In genomic region chr19:903266-903797, GRCh38 we compare ENCODE assay signal across 26 cellular contexts. TPM values are rescaled to one million over a fixed set of nuclear protein-coding genes. Genes with fewer than 3 reads are reported as not detected.
DNase-seq lines count a peak whose midpoint lies in the region; ATAC-seq, FAIRE-seq and TF ChIP-seq lines count a peak whose summit lies in the region.
"Had no signal": no experiment of that assay in that cellular context is flagged by ENCODE, and none has a peak within 500 bp of the region (broad histone marks: within the 10 kb centered on the region; RNA-seq: fewer than 3 reads in every experiment).

No MANE protein-coding gene starts in this region.

- CTCF ChIA-PET in HEK293 (lab: Yijun Ruan, JAX) (interaction anchor here (0.6 to 0.9 kb wide), 3 partner anchors 46 to 102 kb away, joined by 3 to 7 read pairs (median 3); no protein-coding TSS in a partner anchor), K562 (lab: Yijun Ruan, JAX; ENCODE audit: low intra/inter-chr PET ratio) (no interaction called here)

- TF ChIP-seq RAD21 in K562 (CRISPR knock-in tag; conservative IDR thresholded peaks at IDR 0.05 in 1 of 2, IDR thresholded peaks at IDR 0.05 in 1 of 2) (no peak), neural cell (conservative IDR thresholded peaks at IDR 0.05) (no peak)

- in situ Hi-C loops in K562 (cut with MboI): no loop called here

- H3K79me2 ChIP-seq in K562 (ENCODE audit: control insufficient read depth, insufficient read depth, low read length) (peaks cover 80% of the 10 kb centered on the region), neural cell (replicated peaks; ENCODE audit: insufficient read depth, low read length) (peaks cover 4% of the 10 kb centered on the region)

- no peak overlapping the region for H3K4me3 ChIP-seq in HEK293 (ENCODE audit: low read depth, low read length)
- no peak overlapping the region for H3K4me3 ChIP-seq in K562
- H3K4me3 ChIP-seq in neural cell (ENCODE audit: low read length): no peak overlapping the region
- H3K4me3 ChIP-seq: GM12878, left ventricle myocardium inferior, mucosa of descending colon, skin epidermis, testis had no signal

- H3F3A ChIP-seq in neural cell (ENCODE audit: insufficient read depth, low read length, poor library complexity, severe bottlenecking): no peaks in the 10 kb centered on the region

- no peak for TF ChIP-seq EP300 in K562 (IDR thresholded peaks at IDR 0.05; ENCODE audit: low read length)
- TF ChIP-seq EP300 in neural cell (conservative IDR thresholded peaks at IDR 0.05; ENCODE audit: poor library complexity, severe bottlenecking): no peak

- ATAC-seq in K562: no peak
- ATAC-seq in left cardiac atrium: no peak
- ATAC-seq: activated naive CD8-positive, alpha-beta T cell treated with anti-CD3 and anti-CD28 coated beads, Interleukin-2, amount 50 U/mL, for 24 hours; activated T-helper 17 cell treated with anti-CD3 and anti-CD28 coated beads, Interleukin-2, amount 50 U/mL, for 72 hours; GM12878; mucosa of descending colon had no signal

- H3K9me3 ChIP-seq in HEK293 (ENCODE audit: control insufficient read depth, insufficient read depth, low read depth, low read length) (no peaks in the 10 kb centered on the region), K562 (replicated peaks; ENCODE audit: control insufficient read depth, insufficient read depth, low read depth, low read length) (no peaks in the 10 kb centered on the region), neural cell (ENCODE audit: low read length) (no peaks in the 10 kb centered on the region)
- H3K9me3 ChIP-seq: left ventricle myocardium inferior, mucosa of descending colon, testis had no signal

- H3K9me1 ChIP-seq in K562 (ENCODE audit: control insufficient read depth, insufficient read depth, low read length): peaks cover 5% of the 10 kb centered on the region

- no TSS peak for BruUV-seq in K562 (replicated peaks; lab: Mats Ljungman, UMichigan)

- H3K9me2 ChIP-seq in neural cell (ENCODE audit: insufficient read depth, low read length): no peaks in the 10 kb centered on the region

- H3K36me3 ChIP-seq in HEK293 (ENCODE audit: control insufficient read depth in 2 of 2, insufficient read depth in 1 of 2, low read length in 2 of 2): peaks cover 0 to 10% of the 10 kb centered on the region in 2 experiments; a peak in 1 of 3 replicates
- H3K36me3 ChIP-seq in K562 (ENCODE audit: control insufficient read depth, insufficient read depth, low read length): peaks cover 65% of the 10 kb centered on the region; the same call in 2 of the 3 replicates
- no peaks in the 10 kb centered on the region for H3K36me3 ChIP-seq in neural cell (ENCODE audit: insufficient read depth, low read length)

- FAIRE-seq in K562 (lab: Jason Lieb, UNC): no peak
- FAIRE-seq: endometrium, GM12878 had no signal

- H2AFZ ChIP-seq in K562 (ENCODE audit: low read depth, low read length) (no peak overlapping the region), neural cell (ENCODE audit: low read depth, low read length) (no peak overlapping the region)

- 34% methylated on average over 27 of the region's 32 CpGs for WGBS in K562 (ENCODE audit: insufficient coverage, low coverage, missing lambda C conversion rate)

- DNase-seq in NCI-H524 (lab: John Stamatoyannopoulos, UW): peak; percentile 78 to 90
- peak in 1 of 4 experiments; percentile 67 for DNase-seq in K562 (ENCODE audit: extremely low read depth in 1 of 4, low spot score in 3 of 4)
- DNase-seq in stimulated activated naive CD4-positive, alpha-beta T cell (lab: John Stamatoyannopoulos, UW): no peak
- no peak for DNase-seq in SKM-1 treated with dmso at 0.1 percent for 144 hours (lab: John Stamatoyannopoulos, UW; ENCODE audit: unreplicated experiment)
- DNase-seq in left cardiac atrium: no peak
- no peak for DNase-seq in RPMI8226
- DNase-seq: activated CD4-positive, CD25-positive, alpha-beta regulatory T cell treated with anti-CD3 and anti-CD28 coated beads, Interleukin-2, amount 50 U/mL, for 72 hours; activated naive CD8-positive, alpha-beta T cell treated with anti-CD3 and anti-CD28 coated beads, Interleukin-2, amount 50 U/mL, for 24 hours; Calu3; cerebellar nuclear complex; foreskin melanocyte; GDM1; left ventricle myocardium inferior; mucosa of descending colon; SHP77 treated with DMSO at 0.1 percent for 48 hours; stimulated activated CD4-positive, alpha-beta T cell treated with anti-CD3 and anti-CD28 coated beads, Interleukin-4, amount 100 ng/mL, for 4 hours; stimulated activated CD8-positive, alpha-beta memory T cell treated with anti-CD3 and anti-CD28 coated beads, Interleukin-4, amount 100 ng/mL, for 48 hours; T-helper 9 cell; testis had no signal

- intact Hi-C loops in K562 (cut with micrococcal nuclease) (no loop called here), left cardiac atrium (cut with DNase I) (no loop called here)

- no peak for TF ChIP-seq CTCF in HEK293 (tag by site-specific recombination; IDR thresholded peaks at IDR 0.05)
- no peak for TF ChIP-seq CTCF in K562 (IDR thresholded peaks at IDR 0.05 in 2 of 3, conservative IDR thresholded peaks at IDR 0.05 in 1 of 3; ENCODE audit: insufficient read depth in 2 of 3, low read depth in 1 of 3, low read length in 3 of 3)
- no peak for TF ChIP-seq CTCF in neural cell (IDR thresholded peaks at IDR 0.05; ENCODE audit: poor library complexity, severe bottlenecking)

- H4K20me1 ChIP-seq in K562 (replicated peaks; ENCODE audit: control insufficient read depth, insufficient read depth, low read length): peaks cover 12% of the 10 kb centered on the region
- H4K20me1 ChIP-seq in neural cell (ENCODE audit: insufficient read depth): no peaks in the 10 kb centered on the region

- POLR2A ChIA-PET in HEK293 (lab: Yijun Ruan, JAX): interaction anchor here (1.4 kb wide), 1 partner anchor 8 kb away, joined by 5 read pairs; no protein-coding TSS in a partner anchor
- POLR2A ChIA-PET in K562 (lab: Yijun Ruan, JAX): interaction anchor here (0.6 to 3.2 kb wide), 2 partner anchors 10 to 833 kb away, joined by 3 to 15 read pairs; partner anchors contain the start of genes MED16 and RNU6-9

- no peak overlapping the region for H3K27ac ChIP-seq in HEK293 (ENCODE audit: extremely low read depth, low read depth, low read length)
- peak overlapping the region; percentile 61 for H3K27ac ChIP-seq in K562 (ENCODE audit: extremely low read depth, low read depth, low read length)
- H3K27ac ChIP-seq in neural cell (ENCODE audit: low read length): peak overlapping the region; percentile 31
- H3K27ac ChIP-seq: left ventricle myocardium inferior, skin epidermis, testis had no signal

- TF ChIP-seq POLR2A in K562 (conservative IDR thresholded peaks at IDR 0.05): no peak

- H3K4me1 ChIP-seq in HEK293 (ENCODE audit: control insufficient read depth, insufficient read depth, low read length) (no peaks in the 10 kb centered on the region; the same call in 1 of the 2 replicates), K562 (replicated peaks in 1 of 2; ENCODE audit: control insufficient read depth in 2 of 2, insufficient read depth in 2 of 2, low read length in 2 of 2) (peaks cover 54 to 88% of the 10 kb centered on the region in 2 experiments)
- H3K4me1 ChIP-seq: left ventricle myocardium inferior, testis had no signal

- H3K4me2 ChIP-seq in K562 (ENCODE audit: insufficient read depth, low read length) (no peak overlapping the region), neural cell (ENCODE audit: low read length) (no peak overlapping the region)

- peak overlapping the region in 1 of 2 experiments; percentile 85; a peak in 2 of 4 replicates for H3K9ac ChIP-seq in K562 (ENCODE audit: insufficient read depth in 1 of 2, low read depth in 2 of 2, low read length in 2 of 2)
- no peak overlapping the region for H3K9ac ChIP-seq in neural cell (ENCODE audit: low read length)

- H3K27me3 ChIP-seq in K562 (ENCODE audit: control insufficient read depth in 2 of 2, insufficient read depth in 2 of 2, low read length in 2 of 2) (no peaks in the 10 kb centered on the region), neural cell (ENCODE audit: insufficient read depth, low read depth, low read length) (no peaks in the 10 kb centered on the region)
- H3K27me3 ChIP-seq: testis had no signal

RNA-seq across cellular contexts. Expression of gene R3HDM4, which starts 9.7 kb away (rescaled TPM):
- 66.6 and 166 TPM in 2 replicates for total RNA-seq in K562 (2011; cell fraction: chromatin; rRNA removed; ENCODE audit: low replicate concordance)
- total RNA-seq in K562 (2011; cell fraction: nucleolus; rRNA removed): 109 and 113 TPM in 2 replicates
- 92.6 and 119 TPM in 2 replicates for total RNA-seq in K562 (2011; cell fraction: nucleoplasm; rRNA removed)
- 63.2 and 75.6 TPM in 2 replicates for total RNA-seq in K562 (2014; rRNA removed)
- 21.4 and 26.2 TPM in 2 replicates for total RNA-seq in K562 (2014; rRNA removed; fragmentation: Illumina TruSeq; extraction: Trizol)
- 44.6 and 46.1 TPM in 2 replicates for total RNA-seq in K562 (2015; rRNA removed; fragmentation: Illumina TruSeq; extraction: Trizol)
- total RNA-seq in K562 (2021): 133 and 138 TPM in 2 replicates
- polyA plus RNA-seq in K562 (2011; rRNA removed): 59.0 and 93.9 TPM in 2 replicates
- polyA plus RNA-seq in K562 (2011; cell fraction: cytosol; rRNA removed): 105 and 207 TPM in 2 replicates
- 149 and 223 TPM in 2 replicates for polyA plus RNA-seq in K562 (2011; cell fraction: nucleus; rRNA removed)
- 85.0 and 165 TPM in 2 replicates for polyA plus RNA-seq in K562 (2012)
- polyA plus RNA-seq in K562 (2014; fragmentation: Illumina TruSeq; extraction: Trizol): 87.6 and 109 TPM in 2 replicates
- polyA plus RNA-seq in K562 (2014; fragmentation: Nextera tagmentation; extraction: Ambion mirVana): 1 to 10 TPM; 3.2 to 5.6 TPM
- polyA plus RNA-seq in K562 (2014; rRNA removed): 140 and 154 TPM in 2 replicates
- polyA minus RNA-seq in K562 (2011; rRNA and poly(A)+ RNA removed): 11.6 and 16.6 TPM in 2 replicates
- polyA minus RNA-seq in K562 (2011; cell fraction: cytosol; rRNA and poly(A)+ RNA removed): 30.8 and 60.9 TPM in 2 replicates
- 22.8 and 25.2 TPM in 2 replicates for polyA minus RNA-seq in K562 (2011; cell fraction: nucleus; rRNA and poly(A)+ RNA removed)
- 51.2 and 71.8 TPM in 2 replicates for polyA plus RNA-seq in neural cell
- polyA minus RNA-seq in neural cell: 41.9 and 44.6 TPM in 2 replicates
- total RNA-seq in left cardiac atrium: 10 to 100 TPM; 18.3 to 31.6 TPM

RNA-seq across cellular contexts. Expression of gene RNU6-9, which starts 10.0 kb away (rescaled TPM):
- not detected in 2 replicates for total RNA-seq in K562 (2011; cell fraction: chromatin; rRNA removed; ENCODE audit: low replicate concordance)
- total RNA-seq in K562 (2011; cell fraction: nucleolus; rRNA removed): not detected in 2 replicates
- not detected in 2 replicates for total RNA-seq in K562 (2011; cell fraction: nucleoplasm; rRNA removed)
- not detected in 2 replicates for total RNA-seq in K562 (2014; rRNA removed)
- not detected in 2 replicates for total RNA-seq in K562 (2014; rRNA removed; fragmentation: Illumina TruSeq; extraction: Trizol)
- not detected in 2 replicates for total RNA-seq in K562 (2015; rRNA removed; fragmentation: Illumina TruSeq; extraction: Trizol)
- total RNA-seq in K562 (2021): not detected in 2 replicates
- not detected in 2 replicates for polyA plus RNA-seq in K562 (2011; rRNA removed)
- not detected in 2 replicates for polyA plus RNA-seq in K562 (2011; cell fraction: cytosol; rRNA removed)
- not detected in 2 replicates for polyA plus RNA-seq in K562 (2011; cell fraction: nucleus; rRNA removed)
- polyA plus RNA-seq in K562 (2012): not detected in 2 replicates
- polyA plus RNA-seq in K562 (2014; fragmentation: Illumina TruSeq; extraction: Trizol): not detected in 2 replicates
- not detected for polyA plus RNA-seq in K562 (2014; fragmentation: Nextera tagmentation; extraction: Ambion mirVana)
- not detected in 2 replicates for polyA plus RNA-seq in K562 (2014; rRNA removed)
- polyA minus RNA-seq in K562 (2011; rRNA and poly(A)+ RNA removed): under 0.01 TPM in 2 replicates
- polyA minus RNA-seq in K562 (2011; cell fraction: cytosol; rRNA and poly(A)+ RNA removed): 667 TPM in 1 of 2 replicates, not detected in the other
- under 0.01 TPM in 1 of 2 replicates, not detected in the other for polyA minus RNA-seq in K562 (2011; cell fraction: nucleus; rRNA and poly(A)+ RNA removed)
- polyA plus RNA-seq in neural cell: not detected in 2 replicates
- not detected in 2 replicates for polyA minus RNA-seq in neural cell
- total RNA-seq in left cardiac atrium: not detected
- total RNA-seq: activated T-helper 17 cell treated with anti-CD3 and anti-CD28 coated beads, Interleukin-2, amount 50 U/mL, for 72 hours; Calu3; GM12878; left ventricle myocardium inferior; mucosa of descending colon; omental fat pad; testis had no signal
- polyA plus RNA-seq: GM12878 had no signal

RNA-seq across cellular contexts. Expression of gene MED16, which starts 10.3 kb away (rescaled TPM):
- total RNA-seq in K562 (2011; cell fraction: chromatin; rRNA removed; ENCODE audit: low replicate concordance): 28.6 and 108 TPM in 2 replicates
- 71.0 and 80.0 TPM in 2 replicates for total RNA-seq in K562 (2011; cell fraction: nucleolus; rRNA removed)
- 33.8 and 41.3 TPM in 2 replicates for total RNA-seq in K562 (2011; cell fraction: nucleoplasm; rRNA removed)
- total RNA-seq in K562 (2014; rRNA removed): 15.6 and 22.1 TPM in 2 replicates
- total RNA-seq in K562 (2014; rRNA removed; fragmentation: Illumina TruSeq; extraction: Trizol): 1.2 and 1.8 TPM in 2 replicates
- 8.6 and 9.3 TPM in 2 replicates for total RNA-seq in K562 (2015; rRNA removed; fragmentation: Illumina TruSeq; extraction: Trizol)
- total RNA-seq in K562 (2021): 59.6 and 59.9 TPM in 2 replicates
- 10.3 and 26.2 TPM in 2 replicates for polyA plus RNA-seq in K562 (2011; rRNA removed)
- polyA plus RNA-seq in K562 (2011; cell fraction: cytosol; rRNA removed): 36.6 and 87.3 TPM in 2 replicates
- polyA plus RNA-seq in K562 (2011; cell fraction: nucleus; rRNA removed): 34.7 and 60.1 TPM in 2 replicates
- 34.1 and 52.5 TPM in 2 replicates for polyA plus RNA-seq in K562 (2012)
- polyA plus RNA-seq in K562 (2014; fragmentation: Illumina TruSeq; extraction: Trizol): 7.1 and 20.0 TPM in 2 replicates
- polyA plus RNA-seq in K562 (2014; fragmentation: Nextera tagmentation; extraction: Ambion mirVana): 1 to 10 TPM in 1 of 2 experiments, under 1 TPM in 1; 0.89 to 1.3 TPM
- polyA plus RNA-seq in K562 (2014; rRNA removed): 21.2 and 30.2 TPM in 2 replicates
- 10.3 and 15.6 TPM in 2 replicates for polyA minus RNA-seq in K562 (2011; rRNA and poly(A)+ RNA removed)
- polyA minus RNA-seq in K562 (2011; cell fraction: cytosol; rRNA and poly(A)+ RNA removed): 72.1 and 84.4 TPM in 2 replicates
- 33.7 and 37.4 TPM in 2 replicates for polyA minus RNA-seq in K562 (2011; cell fraction: nucleus; rRNA and poly(A)+ RNA removed)
- polyA plus RNA-seq in neural cell: 13.3 and 17.0 TPM in 2 replicates
- polyA minus RNA-seq in neural cell: 31.1 and 31.2 TPM in 2 replicates
- 10 to 100 TPM; 25.4 to 27.4 TPM for total RNA-seq in left cardiac atrium

RNA-seq across cellular contexts. Expression of gene KISS1R, which starts 13.8 kb away (rescaled TPM):
- 13.9 and 50.0 TPM in 2 replicates for total RNA-seq in K562 (2011; cell fraction: chromatin; rRNA removed; ENCODE audit: low replicate concordance)
- 79.5 and 104 TPM in 2 replicates for total RNA-seq in K562 (2011; cell fraction: nucleolus; rRNA removed)
- total RNA-seq in K562 (2011; cell fraction: nucleoplasm; rRNA removed): 29.6 and 30.1 TPM in 2 replicates
- total RNA-seq in K562 (2014; rRNA removed): 19.3 and 26.7 TPM in 2 replicates
- total RNA-seq in K562 (2014; rRNA removed; fragmentation: Illumina TruSeq; extraction: Trizol): 0.80 and 1.1 TPM in 2 replicates
- total RNA-seq in K562 (2015; rRNA removed; fragmentation: Illumina TruSeq; extraction: Trizol): 2.0 and 2.7 TPM in 2 replicates
- total RNA-seq in K562 (2021): 36.2 and 39.4 TPM in 2 replicates
- polyA plus RNA-seq in K562 (2011; rRNA removed): 2.8 and 6.3 TPM in 2 replicates
- polyA plus RNA-seq in K562 (2011; cell fraction: cytosol; rRNA removed): 4.3 and 59.2 TPM in 2 replicates
- 36.4 and 172 TPM in 2 replicates for polyA plus RNA-seq in K562 (2011; cell fraction: nucleus; rRNA removed)
- 6.9 and 23.9 TPM in 2 replicates for polyA plus RNA-seq in K562 (2012)
- polyA plus RNA-seq in K562 (2014; fragmentation: Illumina TruSeq; extraction: Trizol): 0.37 and 2.7 TPM in 2 replicates
- polyA plus RNA-seq in K562 (2014; fragmentation: Nextera tagmentation; extraction: Ambion mirVana): under 1 TPM; 0.55 to 0.75 TPM
- 17.3 and 26.8 TPM in 2 replicates for polyA plus RNA-seq in K562 (2014; rRNA removed)
- 0.30 and 1.8 TPM in 2 replicates for polyA minus RNA-seq in K562 (2011; rRNA and poly(A)+ RNA removed)
- 5.8 and 14.1 TPM in 2 replicates for polyA minus RNA-seq in K562 (2011; cell fraction: cytosol; rRNA and poly(A)+ RNA removed)
- polyA minus RNA-seq in K562 (2011; cell fraction: nucleus; rRNA and poly(A)+ RNA removed): 5.8 and 22.6 TPM in 2 replicates
- polyA plus RNA-seq in neural cell: 0.76 and 5.4 TPM in 2 replicates
- polyA minus RNA-seq in neural cell: 1.2 TPM in 1 of 2 replicates, not detected in the other
- total RNA-seq in left cardiac atrium: not detected
- total RNA-seq: Calu3, left ventricle myocardium inferior, mucosa of descending colon, testis had no signal

RNA-seq across cellular contexts. Expression of gene ARID3A, which starts 22.5 kb away (rescaled TPM):
- total RNA-seq in K562 (2011; cell fraction: chromatin; rRNA removed; ENCODE audit: low replicate concordance): 89.0 and 254 TPM in 2 replicates
- total RNA-seq in K562 (2011; cell fraction: nucleolus; rRNA removed): 180 and 206 TPM in 2 replicates
- 120 and 121 TPM in 2 replicates for total RNA-seq in K562 (2011; cell fraction: nucleoplasm; rRNA removed)
- total RNA-seq in K562 (2014; rRNA removed): 55.2 and 62.0 TPM in 2 replicates
- total RNA-seq in K562 (2014; rRNA removed; fragmentation: Illumina TruSeq; extraction: Trizol): 14.8 and 16.4 TPM in 2 replicates
- total RNA-seq in K562 (2015; rRNA removed; fragmentation: Illumina TruSeq; extraction: Trizol): 39.0 and 41.3 TPM in 2 replicates
- total RNA-seq in K562 (2021): 97.2 and 118 TPM in 2 replicates
- 27.9 and 44.1 TPM in 2 replicates for polyA plus RNA-seq in K562 (2011; rRNA removed)
- polyA plus RNA-seq in K562 (2011; cell fraction: cytosol; rRNA removed): 43.2 and 88.8 TPM in 2 replicates
- polyA plus RNA-seq in K562 (2011; cell fraction: nucleus; rRNA removed): 58.8 and 128 TPM in 2 replicates
- 49.0 and 52.3 TPM in 2 replicates for polyA plus RNA-seq in K562 (2012)
- 31.2 and 62.4 TPM in 2 replicates for polyA plus RNA-seq in K562 (2014; fragmentation: Illumina TruSeq; extraction: Trizol)
- 1 to 10 TPM; 1.4 to 2.0 TPM for polyA plus RNA-seq in K562 (2014; fragmentation: Nextera tagmentation; extraction: Ambion mirVana)
- polyA plus RNA-seq in K562 (2014; rRNA removed): 31.0 and 46.7 TPM in 2 replicates
- 36.2 and 53.3 TPM in 2 replicates for polyA minus RNA-seq in K562 (2011; rRNA and poly(A)+ RNA removed)
- polyA minus RNA-seq in K562 (2011; cell fraction: cytosol; rRNA and poly(A)+ RNA removed): 119 and 167 TPM in 2 replicates
- polyA minus RNA-seq in K562 (2011; cell fraction: nucleus; rRNA and poly(A)+ RNA removed): 45.8 and 47.4 TPM in 2 replicates
- 5.7 and 11.4 TPM in 2 replicates for polyA plus RNA-seq in neural cell
- 14.7 and 20.5 TPM in 2 replicates for polyA minus RNA-seq in neural cell
- 1 to 10 TPM; 5.3 to 5.8 TPM for total RNA-seq in left cardiac atrium

Comparison
In these comparisons a context has a peak if more than half of its experiments do, and no peak if none do; other contexts are left out.
1. DNase-seq: peak in NCI-H524 (2 of 2); none in stimulated activated naive CD4-positive, alpha-beta T cell (0 of 6), SKM-1 treated with dmso at 0.1 percent for 144 hours (single experiment), left cardiac atrium (single experiment) and RPMI8226 (single experiment).
2. Of the 44 proteins assayed by ChIP-seq in both K562 and HEK293: peak only in K562: ZBTB7A; only in HEK293: KLF1, PATZ1, SP2, ZBTB26, ZBTB8A and ZNF398; in both: PRDM10; in neither: 36.